Comparison of ENCODE assay signal across 9 cellular contexts in the genomic region with DNA sequence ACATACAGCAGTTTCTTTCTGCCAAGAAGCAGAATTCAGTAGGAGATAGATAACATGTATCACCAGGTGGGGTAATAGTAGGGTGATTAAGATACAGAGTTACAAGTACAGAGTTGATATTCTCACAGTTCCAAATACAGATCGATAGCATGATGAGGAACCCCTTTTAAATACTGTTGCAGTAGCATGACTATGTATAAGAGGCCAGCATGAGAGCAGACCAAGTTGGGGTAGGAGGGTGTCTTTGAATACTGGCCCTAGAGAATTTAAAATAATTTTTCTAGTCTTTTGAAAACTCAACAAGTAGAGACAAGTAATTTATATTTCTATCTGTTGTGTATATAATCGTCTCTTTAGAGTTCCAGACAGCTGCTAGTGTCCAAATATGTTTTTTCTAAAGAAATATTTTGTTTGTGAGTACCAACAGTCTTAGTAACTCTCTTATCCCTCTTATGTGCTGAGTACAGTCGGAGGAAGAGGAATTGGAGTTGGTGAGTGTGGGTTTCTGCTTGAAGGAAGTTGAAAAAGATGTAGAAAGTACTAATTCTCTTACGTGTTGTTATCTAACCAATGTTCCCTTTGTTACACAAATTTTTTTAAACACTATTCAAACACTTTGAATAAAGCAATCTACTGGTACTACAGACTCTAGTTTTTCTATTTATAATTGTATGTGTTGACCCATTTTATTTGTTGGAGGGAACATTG. TPM values are rescaled to one million over a fixed set of nuclear protein-coding genes. Genes with fewer than 3 reads are reported as not detected.
DNase-seq lines count a peak whose midpoint lies in the region; ATAC-seq and TF ChIP-seq lines count a peak whose summit lies in the region.
"Had no signal": no experiment of that assay in that cellular context is flagged by ENCODE, and none has a peak within 500 bp of the region (broad histone marks: within the 10 kb centered on the region; RNA-seq: fewer than 3 reads in every experiment).

No MANE protein-coding gene starts in this region.

- no peaks in the 10 kb centered on the region for H3K36me3 ChIP-seq in esophagus muscularis mucosa
- H3K36me3 ChIP-seq in psoas muscle (ENCODE audit: insufficient read depth in 1 of 2, low read depth in 1 of 2), result no peaks in the 10 kb centered on the region

- H3K9me3 ChIP-seq in esophagus muscularis mucosa (no peaks in the 10 kb centered on the region), psoas muscle (no peaks in the 10 kb centered on the region)

- H3K27me3 ChIP-seq in esophagus muscularis mucosa, result no peaks in the 10 kb centered on the region
- no peaks in the 10 kb centered on the region for H3K27me3 ChIP-seq in psoas muscle (ENCODE audit: insufficient read depth in 3 of 3, low read length in 2 of 3)

- intact Hi-C loops in esophagus muscularis mucosa (cut with DNase I), result loop anchor here (5.0 kb wide), 1 partner anchor 296 kb away; no protein-coding TSS in a partner anchor
- intact Hi-C loops in psoas muscle (cut with DNase I), result loop anchor here in 1 of 2 donors (5.0 kb wide), 1 partner anchor 416 kb away; no protein-coding TSS in a partner anchor

- H3K27ac ChIP-seq in esophagus muscularis mucosa (replicated peaks in 1 of 4), result peak overlapping the region; percentile 72 to 78 (median 77)
- peak overlapping the region; percentile 90 for H3K27ac ChIP-seq in psoas muscle

- H3K4me3 ChIP-seq in esophagus muscularis mucosa (no peak overlapping the region), psoas muscle (no peak overlapping the region)

- DNase-seq in OCI-M1 (lab: John Stamatoyannopoulos, UW), result peak; percentile 83
- no peak for DNase-seq in esophagus muscularis mucosa (ENCODE audit: extremely low spot score)
- DNase-seq in psoas muscle, result no peak
- no peak for DNase-seq in Ammon's horn (ENCODE audit: low spot score)
- no peak for DNase-seq in NCI-H1436 (lab: John Stamatoyannopoulos, UW)
- DNase-seq in amniotic stem cell (lab: John Stamatoyannopoulos, UW), result no peak
- DNase-seq: left cardiac atrium had no signal

- TF ChIP-seq EP300 in esophagus muscularis mucosa (IDR thresholded peaks at IDR 0.05), result no peak

- TF ChIP-seq CTCF in esophagus muscularis mucosa (IDR thresholded peaks at IDR 0.05) (no peak), psoas muscle (IDR thresholded peaks at IDR 0.05) (no peak)

- no peak for TF ChIP-seq POLR2A in esophagus muscularis mucosa (IDR thresholded peaks at IDR 0.05; ENCODE audit: low read depth)

- ATAC-seq in GM18870 (IDR thresholded peaks at IDR 0.05; ENCODE audit: unreplicated experiment), result peak; percentile 6
- peak in 1 of 4 donors; percentile 7 for ATAC-seq in psoas muscle
- ATAC-seq in GM19023 (IDR thresholded peaks at IDR 0.05; ENCODE audit: unreplicated experiment), result no peak

- 47% methylated on average over 4 of the region's 4 CpGs for WGBS in esophagus muscularis mucosa
- WGBS in psoas muscle, 3 donors, result 49 to 63% (median 53%) methylated on average over 4 of the region's 4 CpGs

- H3K4me1 ChIP-seq in esophagus muscularis mucosa (peaks cover 30 to 47% (median 33%) of the 10 kb centered on the region in 4 donors), psoas muscle (peaks cover 36% of the 10 kb centered on the region)

RNA-seq across cellular contexts. Expression of gene LYSMD4, which starts 30.2 kb away (rescaled TPM):
- total RNA-seq in esophagus muscularis mucosa, result 10 to 100 TPM in 3 of 4 donors, 1 to 10 TPM in 1; 7.6 to 15.8 (median 15.2) TPM
- total RNA-seq in psoas muscle, result 1 to 10 TPM; 3.6 to 9.5 (median 7.4) TPM
- polyA plus RNA-seq in psoas muscle, result 10 to 100 TPM in 1 of 3 donors, 1 to 10 TPM in 2; 5.6 to 13.5 (median 5.8) TPM
